ENCODE assay signal across 10 cellular contexts in the genomic region with DNA sequence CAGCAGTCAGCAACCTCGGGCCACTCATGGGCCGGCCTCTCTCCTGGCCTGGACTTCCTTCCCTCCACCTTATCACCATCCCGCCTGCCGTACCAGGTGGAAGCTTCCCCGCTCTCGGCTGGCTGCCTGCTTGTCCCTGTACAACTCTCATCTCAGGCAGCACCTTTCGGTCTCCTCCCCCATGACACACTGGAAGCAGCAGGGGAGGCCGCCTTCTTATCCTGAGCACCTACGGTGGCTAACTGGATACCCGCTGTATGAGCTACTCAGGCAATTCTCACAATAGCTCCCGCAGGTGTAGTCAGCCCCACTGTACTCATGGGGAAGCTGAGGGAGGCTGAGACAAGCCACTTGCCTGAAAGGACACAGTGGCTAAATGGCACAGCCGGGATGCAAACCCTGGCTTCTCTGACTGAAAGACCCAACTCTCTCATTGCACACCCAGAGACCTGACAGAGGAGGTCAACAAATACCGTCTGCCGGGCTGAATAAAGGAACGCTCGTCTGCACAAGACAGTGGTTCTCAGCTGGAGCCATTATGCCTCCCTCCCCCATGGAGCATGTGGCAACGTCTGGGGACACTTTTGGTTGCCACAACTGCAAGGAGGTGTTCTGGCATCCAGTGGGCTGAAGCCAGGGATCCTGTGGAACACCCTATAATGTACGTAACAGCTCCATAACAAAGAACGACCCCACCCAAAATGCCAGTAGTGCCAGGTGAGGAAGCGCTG. TPM values are rescaled to one million over a fixed set of nuclear protein-coding genes. Genes with fewer than 3 reads are reported as not detected.
DNase-seq lines count a peak whose midpoint lies in the region; ATAC-seq and TF ChIP-seq lines count a peak whose summit lies in the region.
"Had no signal": no experiment of that assay in that cellular context is flagged by ENCODE, and none has a peak within 500 bp of the region (broad histone marks: within the 10 kb centered on the region; RNA-seq: fewer than 3 reads in every experiment).

No MANE protein-coding gene starts in this region.

- H3K27me3 Mint-ChIP-seq in HFFc6 (ENCODE audit: insufficient read depth) (no peaks in the 10 kb centered on the region), progenitor cell of endocrine pancreas (no peaks in the 10 kb centered on the region)
- H3K27me3 Mint-ChIP-seq in central memory CD8-positive, alpha-beta T cell: no peaks in the 10 kb centered on the region

- no peak for TF ChIP-seq POLR2A in prostate gland (IDR thresholded peaks at IDR 0.05)

- peaks cover 89% of the 10 kb centered on the region for H3K79me2 ChIP-seq in SU-DHL-6 (ENCODE audit: insufficient read depth, low read length)

- H3K4me3 Mint-ChIP-seq in HFFc6 (no peak overlapping the region), progenitor cell of endocrine pancreas (ENCODE audit: low read depth) (no peak overlapping the region)
- peak overlapping the region; percentile 100 for H3K4me3 Mint-ChIP-seq in central memory CD8-positive, alpha-beta T cell

- peak overlapping the region; percentile 58; the same call in 1 of the 2 replicates for H3K9ac ChIP-seq in SU-DHL-6 (ENCODE audit: low read length)

- 69% methylated on average over 20 of the region's 20 CpGs for WGBS in prostate gland

- H3K27ac Mint-ChIP-seq in HFFc6 (peak overlapping the region; percentile 90), progenitor cell of endocrine pancreas (peak overlapping the region; percentile 4)
- peak overlapping the region; percentile 98 for H3K27ac Mint-ChIP-seq in central memory CD8-positive, alpha-beta T cell (ENCODE audit: low read depth)

- H3K27ac ChIP-seq in SU-DHL-6 (ENCODE audit: low read depth, low read length) (peak overlapping the region; percentile 80), prostate gland (no peak overlapping the region)

- peaks cover 31% of the 10 kb centered on the region for H3F3A ChIP-seq in SU-DHL-6 (ENCODE audit: insufficient read depth)

- H3K4me3 ChIP-seq in SU-DHL-6 (ENCODE audit: insufficient read depth, low read length, poor library complexity, severe bottlenecking): no peak overlapping the region
- H3K4me3 ChIP-seq in prostate gland: no peak overlapping the region

- intact Hi-C loops in prostate gland (cut with DNase I): no loop called here

- H3K4me1 ChIP-seq in prostate gland (replicated peaks): no peaks in the 10 kb centered on the region

- H3K4me2 ChIP-seq in SU-DHL-6 (ENCODE audit: low read depth, low read length, poor library complexity, severe bottlenecking): peak overlapping the region; percentile 71

- no peak for ATAC-seq in central memory CD8-positive, alpha-beta T cell (replicated peaks; ENCODE audit: extremely low read depth, poor library complexity, severe bottlenecking)
- no peak for ATAC-seq in GM18873 (IDR thresholded peaks at IDR 0.05; ENCODE audit: low FRiP score, unreplicated experiment)

- H4K20me1 ChIP-seq in SU-DHL-6 (ENCODE audit: low read depth, low read length): no peaks in the 10 kb centered on the region

- DNase-seq in HFFc6: no peak
- DNase-seq in central memory CD8-positive, alpha-beta T cell (ENCODE audit: low spot score in 2 of 2): no peak
- no peak for DNase-seq in progenitor cell of endocrine pancreas (ENCODE audit: low spot score, unreplicated experiment)
- no peak for DNase-seq in CD1c-positive myeloid dendritic cell (ENCODE audit: extremely low spot score)
- no peak for DNase-seq in HK-2 (ENCODE audit: unreplicated experiment)
- no peak for DNase-seq in prostate gland (ENCODE audit: low spot score)

- no peaks in the 10 kb centered on the region for H3K9me3 ChIP-seq in SU-DHL-6 (ENCODE audit: insufficient read depth, low read length)
- no peaks in the 10 kb centered on the region for H3K9me3 ChIP-seq in prostate gland

- no peaks in the 10 kb centered on the region for H3K9me3 Mint-ChIP-seq in HFFc6
- H3K9me3 Mint-ChIP-seq in central memory CD8-positive, alpha-beta T cell: no peaks in the 10 kb centered on the region
- no peaks in the 10 kb centered on the region for H3K9me3 Mint-ChIP-seq in progenitor cell of endocrine pancreas (ENCODE audit: low read depth)

- TF ChIP-seq CTCF in HFFc6 (IDR thresholded peaks at IDR 0.05) (no peak), SU-DHL-6 (IDR thresholded peaks at IDR 0.05; ENCODE audit: insufficient read depth, low read length, poor library complexity, severe bottlenecking) (no peak), progenitor cell of endocrine pancreas (IDR thresholded peaks at IDR 0.05; ENCODE audit: unreplicated experiment) (no peak), prostate gland (IDR thresholded peaks at IDR 0.05) (no peak)

- H3K36me3 ChIP-seq in SU-DHL-6 (ENCODE audit: low read length) (no peaks in the 10 kb centered on the region), prostate gland (no peaks in the 10 kb centered on the region)

- peaks cover 18% of the 10 kb centered on the region for H3K36me3 Mint-ChIP-seq in HFFc6 (ENCODE audit: low read depth)
- H3K36me3 Mint-ChIP-seq in central memory CD8-positive, alpha-beta T cell (ENCODE audit: insufficient read depth): peaks cover 61% of the 10 kb centered on the region
- peaks cover 3% of the 10 kb centered on the region for H3K36me3 Mint-ChIP-seq in progenitor cell of endocrine pancreas (ENCODE audit: insufficient read depth)

- H3K27me3 ChIP-seq in SU-DHL-6 (ENCODE audit: low read length) (no peaks in the 10 kb centered on the region), prostate gland (replicated peaks; ENCODE audit: insufficient read depth) (no peaks in the 10 kb centered on the region)

- peaks cover 57% of the 10 kb centered on the region for H3K4me1 Mint-ChIP-seq in HFFc6 (ENCODE audit: low read depth)
- H3K4me1 Mint-ChIP-seq in central memory CD8-positive, alpha-beta T cell: peaks cover 82% of the 10 kb centered on the region
- H3K4me1 Mint-ChIP-seq in progenitor cell of endocrine pancreas (ENCODE audit: low read depth): peaks cover 5% of the 10 kb centered on the region

- no peak overlapping the region for H2AFZ ChIP-seq in SU-DHL-6 (ENCODE audit: low read depth, low read length, severe bottlenecking)

- H3K9me2 ChIP-seq in SU-DHL-6 (replicated peaks; ENCODE audit: insufficient read depth, low read length): no peaks in the 10 kb centered on the region

RNA-seq across cellular contexts. Expression of gene STK10, which starts 9.6 kb away (rescaled TPM):
- 10 to 100 TPM; 39.8 to 51.6 (median 47.5) TPM for total RNA-seq in HFFc6 (2021; fragmentation: NEBNext Ultra II Directional; extraction: Animal tissue kit (Norgen Biotek cat#: 25700))
- total RNA-seq in progenitor cell of endocrine pancreas (18.1 and 18.3 TPM in 2 replicates), prostate gland (10 to 100 TPM in 1 of 2 donors, 1 to 10 TPM in 1; 4.6 to 73.3 TPM)

RNA-seq across cellular contexts. Expression of gene EFCAB9, which starts 15.5 kb away (rescaled TPM):
- total RNA-seq in HFFc6 (2021; fragmentation: NEBNext Ultra II Directional; extraction: Animal tissue kit (Norgen Biotek cat#: 25700)): not detected
- total RNA-seq in progenitor cell of endocrine pancreas: not detected in 2 replicates
- total RNA-seq in prostate gland: not detected
- total RNA-seq: kidney epithelial cell, SK-MEL-5 had no signal

Comparison
In these comparisons a context has a peak if more than half of its experiments do, and no peak if none do; other contexts are left out.
1. H3K27ac Mint-ChIP-seq: peak in every context shown above with its lines; median percentile 98 in central memory CD8-positive, alpha-beta T cell; 90 in HFFc6; 4 in progenitor cell of endocrine pancreas.